ENCODE assay signal across 20 cellular contexts in the genomic region with DNA sequence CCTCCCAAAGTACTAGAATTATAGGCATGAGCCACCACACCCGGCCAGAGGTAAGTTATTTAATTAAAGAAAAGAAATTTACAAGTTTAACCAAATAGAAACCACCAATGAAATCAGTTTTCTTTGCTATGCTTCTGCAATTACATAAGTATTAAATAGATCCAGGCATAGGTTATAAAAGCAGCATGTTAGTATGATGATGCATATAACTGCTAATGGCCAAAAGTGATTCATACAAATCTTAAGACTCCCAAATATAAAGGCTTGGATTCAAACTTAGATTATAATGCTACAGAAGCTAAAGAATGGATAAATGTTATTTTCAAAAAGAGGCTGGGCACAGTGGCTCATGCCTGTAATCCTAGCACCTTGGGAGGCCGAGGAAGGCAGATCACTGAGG. TPM values are rescaled to one million over a fixed set of nuclear protein-coding genes. Genes with fewer than 3 reads are reported as not detected.
"Had no signal": no experiment of that assay in that cellular context is flagged by ENCODE, and none has a peak within 500 bp of the region (broad histone marks: within the 10 kb centered on the region; RNA-seq: fewer than 3 reads in every experiment).

No MANE protein-coding gene starts in this region.

- FAIRE-seq: RCC 7860 had no signal

- H3K27me3 Mint-ChIP-seq: activated CD8-positive, alpha-beta T cell treated with anti-CD3 and anti-CD28 coated beads for 36 hours; activated naive CD4-positive, alpha-beta T cell treated with anti-CD3 and anti-CD28 coated beads, Interleukin-2, amount 10 ng/mL, durations not matched to agents 7 days and 5 days; activated naive CD8-positive, alpha-beta T cell treated with anti-CD3 and anti-CD28 coated beads for 36 hours had no signal

- H3K4me3 ChIP-seq: SJSA1 had no signal

- H3K27me3 ChIP-seq: SJSA1 had no signal

- H3K27ac Mint-ChIP-seq: activated CD8-positive, alpha-beta T cell treated with anti-CD3 and anti-CD28 coated beads for 36 hours; activated naive CD4-positive, alpha-beta T cell treated with anti-CD3 and anti-CD28 coated beads, Interleukin-2, amount 10 ng/mL, durations not matched to agents 7 days and 5 days; activated naive CD8-positive, alpha-beta T cell treated with anti-CD3 and anti-CD28 coated beads for 36 hours; activated T-cell treated with anti-CD3 and anti-CD28 coated beads, Interleukin-2, amount 50 U/mL, for 72 hours; activated T-helper 2 cell treated with anti-CD3 and anti-CD28 coated beads, Interferon-gamma antibody, Interleukin-2, Interleukin-4, amounts not matched to agents 10 μg/mL and 5 μg/mL and 100 μg/mL, durations not matched to agents 14 hours and 24 hours and 36 hours; T-helper 2 cell treated with Interferon-gamma antibody and Interleukin-4, amounts not matched to agents 5 μg/mL and 100 μg/mL, for 36 hours had no signal

- H3K9me3 ChIP-seq: SJSA1 had no signal

- H3K4me1 ChIP-seq: SJSA1 had no signal

- H3K4me1 Mint-ChIP-seq: activated naive CD4-positive, alpha-beta T cell treated with anti-CD3 and anti-CD28 coated beads, Interleukin-2, amount 10 ng/mL, durations not matched to agents 7 days and 5 days; activated naive CD8-positive, alpha-beta T cell treated with anti-CD3 and anti-CD28 coated beads for 36 hours had no signal

- DNase-seq: activated CD4-positive, alpha-beta T cell treated with anti-CD3 and anti-CD28 coated beads for 4 hours; activated CD8-positive, alpha-beta memory T cell treated with anti-CD3 and anti-CD28 coated beads, Interleukin-2, amount 50 U/mL, for 4 hours; activated CD8-positive, alpha-beta T cell treated with anti-CD3 and anti-CD28 coated beads for 36 hours; activated gamma-delta T cell treated with Interleukin-2 at 50 U/mL for 16 hours; activated naive CD4-positive, alpha-beta T cell treated with anti-CD3 and anti-CD28 coated beads, Interleukin-2, amount 10 ng/mL, durations not matched to agents 7 days and 5 days; activated naive CD8-positive, alpha-beta T cell treated with anti-CD3 and anti-CD28 coated beads for 36 hours; activated T-cell treated with anti-CD3 and anti-CD28 coated beads, Interleukin-2, amount 50 U/mL, for 72 hours; Kasumi-1; NCI-H1105 treated with DMSO at 0.1 percent for 48 hours; NCI-H1436 treated with DMSO at 0.1 percent for 48 hours; NCI-H187; NCI-H2081; NCI-H446; NCI-H524; SHP77; SW 1271 had no signal

- H3K9me3 Mint-ChIP-seq: activated CD8-positive, alpha-beta T cell treated with anti-CD3 and anti-CD28 coated beads for 36 hours; activated naive CD4-positive, alpha-beta T cell treated with anti-CD3 and anti-CD28 coated beads, Interleukin-2, amount 10 ng/mL, durations not matched to agents 7 days and 5 days; activated naive CD8-positive, alpha-beta T cell treated with anti-CD3 and anti-CD28 coated beads for 36 hours; activated T-cell treated with anti-CD3 and anti-CD28 coated beads, Interleukin-2, amount 50 U/mL, for 72 hours; activated T-helper 2 cell treated with anti-CD3 and anti-CD28 coated beads, Interferon-gamma antibody, Interleukin-2, Interleukin-4, amounts not matched to agents 10 μg/mL and 5 μg/mL and 100 μg/mL, durations not matched to agents 14 hours and 24 hours and 36 hours; T-helper 2 cell treated with Interferon-gamma antibody and Interleukin-4, amounts not matched to agents 5 μg/mL and 100 μg/mL, for 36 hours had no signal

- H3K4me3 Mint-ChIP-seq: activated CD8-positive, alpha-beta T cell treated with anti-CD3 and anti-CD28 coated beads for 36 hours; activated naive CD4-positive, alpha-beta T cell treated with anti-CD3 and anti-CD28 coated beads, Interleukin-2, amount 10 ng/mL, durations not matched to agents 7 days and 5 days; activated naive CD8-positive, alpha-beta T cell treated with anti-CD3 and anti-CD28 coated beads for 36 hours; activated T-cell treated with anti-CD3 and anti-CD28 coated beads, Interleukin-2, amount 50 U/mL, for 72 hours; T-helper 2 cell treated with Interferon-gamma antibody and Interleukin-4, amounts not matched to agents 5 μg/mL and 100 μg/mL, for 36 hours had no signal

- H3K27ac ChIP-seq: SJSA1 had no signal

RNA-seq across cellular contexts. Expression of gene HDC, which starts 32.8 kb away (rescaled TPM):
- total RNA-seq: activated CD8-positive, alpha-beta T cell treated with anti-CD3 and anti-CD28 coated beads for 36 hours; SJSA1 had no signal
